Comparison of ENCODE assay signal across 8 cellular contexts in genomic region chr15:84750583-84751092, GRCh38. TPM values are rescaled to one million over a fixed set of nuclear protein-coding genes. Genes with fewer than 3 reads are reported as not detected.
DNase-seq lines count a peak whose midpoint lies in the region; ATAC-seq and TF ChIP-seq lines count a peak whose summit lies in the region.

No MANE protein-coding gene starts in this region.

- peaks cover 11% of the 10 kb centered on the region for H3K4me1 ChIP-seq in HUES64 (ENCODE audit: insufficient read depth, low read length)

- H3K36me3 Mint-ChIP-seq in activated T-cell treated with anti-CD3 and anti-CD28 coated beads, Interleukin-2, amount 50 U/mL, for 72 hours (ENCODE audit: insufficient read depth in 2 of 2), result peaks cover 11 to 18% of the 10 kb centered on the region in 2 donors
- peaks cover 2% of the 10 kb centered on the region for H3K36me3 Mint-ChIP-seq in neural crest cell (ENCODE audit: low read depth)

- WGBS in HUES64, result 63% methylated on average over 2 of the region's 2 CpGs

- peak overlapping the region; percentile 95 for H3K4me3 Mint-ChIP-seq in activated T-cell treated with anti-CD3 and anti-CD28 coated beads, Interleukin-2, amount 50 U/mL, for 72 hours
- H3K4me3 Mint-ChIP-seq in neural crest cell, result peak overlapping the region; percentile 95

- peaks cover 72% of the 10 kb centered on the region for H3K4me1 Mint-ChIP-seq in activated T-cell treated with anti-CD3 and anti-CD28 coated beads, Interleukin-2, amount 50 U/mL, for 72 hours (ENCODE audit: low read depth)
- H3K4me1 Mint-ChIP-seq in neural crest cell, result peaks cover 41% of the 10 kb centered on the region

- H3K9me3 Mint-ChIP-seq in activated T-cell treated with anti-CD3 and anti-CD28 coated beads, Interleukin-2, amount 50 U/mL, for 72 hours, result peaks cover 2% of the 10 kb centered on the region in 2 donors
- H3K9me3 Mint-ChIP-seq in neural crest cell, result no peaks in the 10 kb centered on the region

- no peak overlapping the region for H3K9ac ChIP-seq in HUES64 (ENCODE audit: low read depth, low read length)

- no peak overlapping the region for H3K27ac ChIP-seq in HUES64 (ENCODE audit: low read depth, low read length)

- in situ Hi-C loops in astrocyte of the cerebellum (cut with HindIII; ENCODE audit: low sequenced_read_pairs), result no loop called here

- H3K27me3 ChIP-seq in HUES64 (ENCODE audit: insufficient read depth, low read length), result no peaks in the 10 kb centered on the region

- H3K4me3 ChIP-seq in HUES64 (ENCODE audit: low read length), result peak overlapping the region; percentile 37
- H3K4me3 ChIP-seq in astrocyte of the cerebellum (ENCODE audit: low read depth, low read length), result peak overlapping the region; percentile 95

- H3K9me3 ChIP-seq in HUES64 (ENCODE audit: insufficient read depth, low read depth, low read length), result no peaks in the 10 kb centered on the region

- peak in 1 of 2 donors; percentile 14 for DNase-seq in activated T-cell treated with anti-CD3 and anti-CD28 coated beads, Interleukin-2, amount 50 U/mL, for 72 hours
- DNase-seq in activated T-cell treated with anti-CD3 and anti-CD28 coated beads for 4 hours (no peak), astrocyte of the cerebellum (ENCODE audit: low read depth) (no peak), neural crest cell (ENCODE audit: low read depth, low spot score) (no peak), HCEC 1CT (no peak), KG1 (lab: John Stamatoyannopoulos, UW) (no peak), ureter (ENCODE audit: low spot score) (no peak)

- peak overlapping the region; percentile 92 for H3K27ac Mint-ChIP-seq in activated T-cell treated with anti-CD3 and anti-CD28 coated beads, Interleukin-2, amount 50 U/mL, for 72 hours
- no peak overlapping the region for H3K27ac Mint-ChIP-seq in neural crest cell (ENCODE audit: unreplicated experiment)

- no peak for TF ChIP-seq CTCF in astrocyte of the cerebellum (IDR thresholded peaks at IDR 0.05; ENCODE audit: low read depth, low read length, missing control alignments)
- TF ChIP-seq CTCF in neural crest cell (conservative IDR thresholded peaks at IDR 0.05), result no peak

- no peaks in the 10 kb centered on the region for H3K36me3 ChIP-seq in HUES64 (ENCODE audit: insufficient read depth, low read length)

- ATAC-seq in activated T-cell treated with anti-CD3 and anti-CD28 coated beads, Interleukin-2, amount 50 U/mL, for 72 hours (replicated peaks in 1 of 2), result no peak

- H3K27me3 Mint-ChIP-seq in activated T-cell treated with anti-CD3 and anti-CD28 coated beads, Interleukin-2, amount 50 U/mL, for 72 hours (ENCODE audit: low read depth), result no peaks in the 10 kb centered on the region
- no peaks in the 10 kb centered on the region for H3K27me3 Mint-ChIP-seq in neural crest cell (ENCODE audit: low read depth)

RNA-seq across cellular contexts. Expression of gene ZNF592, which starts 2.2 kb away (rescaled TPM):
- total RNA-seq in activated T-cell treated with anti-CD3 and anti-CD28 coated beads, Interleukin-2, amount 50 U/mL, for 72 hours, result 10 to 100 TPM; 33.5 to 39.5 TPM
- polyA plus RNA-seq in HUES64 (2013, experiment 1 of 2), result 18.7 TPM
- 17.9 TPM for polyA plus RNA-seq in HUES64 (2013, experiment 2 of 2)
- total RNA-seq in neural crest cell (34.7 and 35.7 TPM in 2 replicates), ureter (29.0 TPM)

RNA-seq across cellular contexts. Expression of gene SEC11A, which starts 34.7 kb away (rescaled TPM):
- 100 to 1,000 TPM; 120 to 134 TPM for total RNA-seq in activated T-cell treated with anti-CD3 and anti-CD28 coated beads, Interleukin-2, amount 50 U/mL, for 72 hours
- polyA plus RNA-seq in HUES64 (2013, experiment 1 of 2), result 186 TPM
- 199 TPM for polyA plus RNA-seq in HUES64 (2013, experiment 2 of 2)
- 200 and 201 TPM in 2 replicates for total RNA-seq in neural crest cell
- 130 TPM for total RNA-seq in ureter
